1 cellular context compared by ENCODE assay signal in genomic region chrX:86039625-86040568, GRCh38.
TF ChIP-seq lines count a peak whose summit lies in the region.

No MANE protein-coding gene starts in this region.

TF ChIP-seq in HepG2, 621 proteins besides CTCF, POLR2A, EP300 and RAD21 (continued from another document):
- TF ChIP-seq THAP8 (CRISPR knock-in tag; IDR thresholded peaks at IDR 0.05; ENCODE audit: borderline replicate concordance) (no peak), ZGPAT (CRISPR knock-in tag; IDR thresholded peaks at IDR 0.05) (no peak), SAP130 (CRISPR knock-in tag; IDR thresholded peaks at IDR 0.05; ENCODE audit: low read depth) (peak; percentile 46), PAXIP1 (CRISPR knock-in tag; conservative IDR thresholded peaks at IDR 0.05) (peak; percentile 12; the same call in 1 of the 2 replicates), MIER3 (CRISPR knock-in tag; IDR thresholded peaks at IDR 0.05; ENCODE audit: borderline replicate concordance) (no peak), FOXJ3 (CRISPR knock-in tag; IDR thresholded peaks at IDR 0.05; ENCODE audit: borderline replicate concordance) (no peak), HOXA3 (CRISPR knock-in tag; IDR thresholded peaks at IDR 0.05) (peak; percentile 34; the same call in 1 of the 2 replicates), KLF13 (CRISPR knock-in tag; IDR thresholded peaks at IDR 0.05) (no peak), NFE2L2 (IDR thresholded peaks at IDR 0.05; ENCODE audit: low read length) (no peak), ZNF260 (CRISPR knock-in tag; IDR thresholded peaks at IDR 0.05; ENCODE audit: borderline replicate concordance, low read depth) (no peak), ZNF292 (CRISPR knock-in tag; IDR thresholded peaks at IDR 0.05; ENCODE audit: borderline replicate concordance, low read depth) (0 out of 2 replicates have a peak, but pooled peaks have one; percentile 25), RARA (CRISPR knock-in tag; IDR thresholded peaks at IDR 0.05) (0 out of 2 replicates have a peak, but pooled peaks have one; percentile 22), ZMYM4 (CRISPR knock-in tag; IDR thresholded peaks at IDR 0.05) (peak; percentile 60; the same call in 1 of the 2 replicates), HNF4A (CRISPR knock-in tag; IDR thresholded peaks at IDR 0.05) (peak; percentile 68), ZNF652 (CRISPR knock-in tag; IDR thresholded peaks at IDR 0.05; ENCODE audit: borderline replicate concordance, low read depth) (peak; percentile 95), ZNF761 (CRISPR knock-in tag; conservative IDR thresholded peaks at IDR 0.05) (0 out of 2 replicates have a peak, but pooled peaks have one; percentile 28), ARID5B (CRISPR knock-in tag; IDR thresholded peaks at IDR 0.05) (0 out of 2 replicates have a peak, but pooled peaks have one; percentile 26), NR2F1 (CRISPR knock-in tag; IDR thresholded peaks at IDR 0.05) (peak in 1 of 2 experiments; percentile 41; a peak in 1 of 4 replicates)
